ENCODE assay signal across 8 cellular contexts in the genomic region with DNA sequence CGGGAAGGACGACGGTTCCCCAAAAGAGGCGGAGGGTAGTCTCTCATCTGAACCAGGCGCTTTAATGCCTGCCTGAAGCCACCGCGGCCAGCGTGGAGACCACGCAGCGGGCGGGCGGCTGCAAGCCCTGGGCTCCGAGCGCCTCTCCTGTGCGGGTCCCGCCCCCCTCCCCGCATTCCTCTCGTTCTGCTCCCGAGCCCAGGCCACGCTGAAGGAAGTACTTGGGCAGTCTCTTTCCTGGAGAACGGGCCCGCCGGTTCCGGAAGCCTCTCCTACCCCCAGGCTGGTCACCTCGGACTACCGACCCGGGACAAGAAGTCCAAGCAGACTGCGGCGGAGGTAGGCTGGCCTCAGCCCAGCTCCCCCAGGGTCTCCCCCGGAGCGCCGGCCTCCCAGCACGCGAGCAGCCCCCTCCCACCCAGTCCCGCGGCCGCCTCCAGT. TPM values are rescaled to one million over a fixed set of nuclear protein-coding genes. Genes with fewer than 3 reads are reported as not detected.
DNase-seq lines count a peak whose midpoint lies in the region; ATAC-seq and TF ChIP-seq lines count a peak whose summit lies in the region.

No MANE protein-coding gene starts in this region.

- peak overlapping the region; percentile 68 to 96 (median 83) for H3K4me3 ChIP-seq in heart left ventricle

- H3K4me1 ChIP-seq in heart left ventricle, result peaks cover 0 to 56% (median 30%) of the 10 kb centered on the region in 12 donors

- no peaks in the 10 kb centered on the region for H3K36me3 ChIP-seq in heart left ventricle

- DNase-seq in Calu3 (peak; percentile 57), HuH-7.5 (ENCODE audit: low spot score) (peak; percentile 38), heart left ventricle (peak; percentile 41 to 81 (median 65)), posterior vena cava (ENCODE audit: low spot score) (peak; percentile 86), NCI-H2107 (lab: John Stamatoyannopoulos, UW) (no peak)
- DNase-seq in activated naive CD8-positive, alpha-beta T cell treated with anti-CD3 and anti-CD28 coated beads, Interleukin-2, amount 50 U/mL, for 24 hours, result no peak
- DNase-seq in stimulated activated naive CD4-positive, alpha-beta T cell (lab: John Stamatoyannopoulos, UW), result no peak

- H3K27me3 Mint-ChIP-seq in Calu3 (ENCODE audit: unreplicated experiment), result no peaks in the 10 kb centered on the region
- peaks cover 53% of the 10 kb centered on the region for H3K27me3 Mint-ChIP-seq in activated naive CD8-positive, alpha-beta T cell treated with anti-CD3 and anti-CD28 coated beads, Interleukin-2, amount 50 U/mL, for 24 hours

- H3K4me1 Mint-ChIP-seq in Calu3 (ENCODE audit: low read depth, unreplicated experiment), result peaks cover 23% of the 10 kb centered on the region
- H3K4me1 Mint-ChIP-seq in activated naive CD8-positive, alpha-beta T cell treated with anti-CD3 and anti-CD28 coated beads, Interleukin-2, amount 50 U/mL, for 24 hours, result peaks cover 7% of the 10 kb centered on the region

- peak overlapping the region; percentile 89 for H3K4me3 Mint-ChIP-seq in Calu3 (ENCODE audit: low read depth, unreplicated experiment)
- H3K4me3 Mint-ChIP-seq in activated naive CD8-positive, alpha-beta T cell treated with anti-CD3 and anti-CD28 coated beads, Interleukin-2, amount 50 U/mL, for 24 hours, result no peak overlapping the region

- CTCF ChIA-PET in Calu3 (lab: Charles Lee), result interaction anchor here (1.1 to 1.5 kb wide), 2 partner anchors 54 to 332 kb away, joined by 3 to 4 read pairs; no protein-coding TSS in a partner anchor

- no peaks in the 10 kb centered on the region for H3K9me3 Mint-ChIP-seq in Calu3 (ENCODE audit: low read depth, unreplicated experiment)
- no peaks in the 10 kb centered on the region for H3K9me3 Mint-ChIP-seq in activated naive CD8-positive, alpha-beta T cell treated with anti-CD3 and anti-CD28 coated beads, Interleukin-2, amount 50 U/mL, for 24 hours

- 0 to 1% (median 0%) methylated on average over 10 to 37 of the region's 37 CpGs for WGBS in heart left ventricle, 4 donors

- H3K27ac Mint-ChIP-seq in Calu3 (ENCODE audit: unreplicated experiment), result peak overlapping the region; percentile 76
- no peak overlapping the region for H3K27ac Mint-ChIP-seq in activated naive CD8-positive, alpha-beta T cell treated with anti-CD3 and anti-CD28 coated beads, Interleukin-2, amount 50 U/mL, for 24 hours

- ATAC-seq in GM19351 (IDR thresholded peaks at IDR 0.05; ENCODE audit: unreplicated experiment) (peak; percentile 27), heart left ventricle (peak; percentile 31 to 65 (median 48))
- peak; percentile 15 for ATAC-seq in activated naive CD8-positive, alpha-beta T cell treated with anti-CD3 and anti-CD28 coated beads, Interleukin-2, amount 50 U/mL, for 24 hours

- H3K36me3 Mint-ChIP-seq in Calu3 (ENCODE audit: insufficient read depth, unreplicated experiment), result peaks cover 27% of the 10 kb centered on the region
- H3K36me3 Mint-ChIP-seq in activated naive CD8-positive, alpha-beta T cell treated with anti-CD3 and anti-CD28 coated beads, Interleukin-2, amount 50 U/mL, for 24 hours (ENCODE audit: low read depth), result no peaks in the 10 kb centered on the region

- TF ChIP-seq POLR2A in heart left ventricle (IDR thresholded peaks at IDR 0.05), result no peak

- H3K27ac ChIP-seq in heart left ventricle, result peak overlapping the region; percentile 91 to 98 (median 95)

- peaks cover 0 to 17% (median 0%) of the 10 kb centered on the region in 9 donors for H3K27me3 ChIP-seq in heart left ventricle

- intact Hi-C loops in Calu3 (cut with micrococcal nuclease; ENCODE audit: unreplicated experiment) (loop anchor here (2.0 to 10.0 kb wide), 3 partner anchors 53 to 189 kb away; partner anchors contain the start of genes PRDM6 and SNX24), heart left ventricle (cut with DNase I) (loop anchor here in 3 of 10 donors (5.0 to 10.0 kb wide), 5 partner anchors 51 to 261 kb away; partner anchors contain the start of genes PRDM6 (in 1 of the 3), SNX2 (in 1 of the 3) and SNX24 (in 1 of the 3)), posterior vena cava (cut with DNase I) (loop anchor here in 1 of 2 donors (2.0 kb wide), 1 partner anchor 53 kb away; the partner anchor contains the start of gene PRDM6)

- no TSS peak for BruUV-seq in Calu3 (replicated peaks; lab: Mats Ljungman, UMichigan)

- no peaks in the 10 kb centered on the region for H3K9me3 ChIP-seq in heart left ventricle

- TF ChIP-seq CTCF in Calu3 (IDR thresholded peaks at IDR 0.05; ENCODE audit: unreplicated experiment) (no peak), heart left ventricle (IDR thresholded peaks at IDR 0.05) (no peak)

RNA-seq across cellular contexts. Expression of gene PPIC, which starts 0.6 kb away (rescaled TPM):
- 43.5 and 43.9 TPM in 2 replicates for total RNA-seq in Calu3 (2022)
- total RNA-seq in heart left ventricle, result 10 to 100 TPM; 37.9 to 50.8 (median 43.1) TPM
- 10 to 100 TPM; 32.7 to 61.0 TPM for polyA plus RNA-seq in heart left ventricle
- 10 to 100 TPM; 46.2 to 76.8 TPM for total RNA-seq in posterior vena cava

RNA-seq across cellular contexts. Expression of gene PRDM6, which starts 53.1 kb away (rescaled TPM):
- total RNA-seq in Calu3 (2022) (0.17 and 1.6 TPM in 2 replicates), heart left ventricle (1 to 10 TPM in 4 of 9 donors, under 1 TPM in 4, not detected in 1; 0.24 to 2.9 (median 0.97) TPM), posterior vena cava (1 to 10 TPM; 6.5 to 6.9 TPM)
- under 1 TPM; 0.28 to 0.34 TPM for polyA plus RNA-seq in heart left ventricle

Comparison
In these comparisons a context has a peak if more than half of its experiments do, and no peak if none do; other contexts are left out.
1. DNase-seq: peak in Calu3 (single experiment), HuH-7.5 (single experiment), heart left ventricle (5 of 5) and posterior vena cava (single experiment); none in activated naive CD8-positive, alpha-beta T cell treated with anti-CD3 and anti-CD28 coated beads, Interleukin-2, amount 50 U/mL, for 24 hours (single experiment), stimulated activated naive CD4-positive, alpha-beta T cell (0 of 6) and NCI-H2107 (single experiment).
2. Peak in every context shown above with its lines, with median percentiles within 50 percentile points of each other: ATAC-seq.